In genomic region chr7:851204-851603, GRCh38 we compare ENCODE assay signal across 20 cellular contexts. TPM values are rescaled to one million over a fixed set of nuclear protein-coding genes. Genes with fewer than 3 reads are reported as not detected.
DNase-seq lines count a peak whose midpoint lies in the region; ATAC-seq, FAIRE-seq and TF ChIP-seq lines count a peak whose summit lies in the region.
"Had no signal": no experiment of that assay in that cellular context is flagged by ENCODE, and none has a peak within 500 bp of the region (broad histone marks: within the 10 kb centered on the region; RNA-seq: fewer than 3 reads in every experiment).

No MANE protein-coding gene starts in this region.

- peak; percentile 56 for ATAC-seq in Right ventricle myocardium superior (ENCODE audit: poor library complexity)
- ATAC-seq in HG03460 (IDR thresholded peaks at IDR 0.05; ENCODE audit: unreplicated experiment) = no peak
- ATAC-seq in HG02763 (IDR thresholded peaks at IDR 0.05; ENCODE audit: unreplicated experiment) = no peak
- ATAC-seq: A549, GM12878, GM23338, HCT116 had no signal

- H3K4me1 ChIP-seq in left ventricle myocardium inferior (peaks cover 17% of the 10 kb centered on the region), skeletal muscle tissue (ENCODE audit: control insufficient read depth in 3 of 3, insufficient read depth in 3 of 3, low read length in 3 of 3) (peaks cover 7 to 10% (median 9%) of the 10 kb centered on the region in 3 donors)
- H3K4me1 ChIP-seq: A549, Caco-2 had no signal

- no peak overlapping the region for H3K4me3 ChIP-seq in bronchial epithelial cell (ENCODE audit: low read depth, low read length)
- no peak overlapping the region for H3K4me3 ChIP-seq in left ventricle myocardium inferior
- H3K4me3 ChIP-seq in skeletal muscle tissue (ENCODE audit: low read length in 3 of 3) = no peak overlapping the region
- H3K4me3 ChIP-seq: A549, GM12878, GM23338 had no signal

- intact Hi-C loops in Right ventricle myocardium superior (cut with DNase I) (no loop called here), cardiac septum (cut with DNase I) (no loop called here), left ventricle myocardium inferior (cut with micrococcal nuclease) (no loop called here)

- H3K27ac ChIP-seq in left ventricle myocardium inferior (replicated peaks) (peak overlapping the region; percentile 17), skeletal muscle tissue (ENCODE audit: low read depth, low read length) (peak overlapping the region; percentile 11)
- H3K27ac ChIP-seq: A549 had no signal

- FAIRE-seq in bronchial epithelial cell (lab: Jason Lieb, UNC) = peak; percentile 28
- FAIRE-seq: A549, G401.6, GM12878 had no signal

- H3K9ac ChIP-seq in skeletal muscle tissue (ENCODE audit: low read depth in 1 of 3, low read length in 3 of 3) = peak overlapping the region in 1 of 3 donors; percentile 54

- peak; percentile 45 for DNase-seq in Right ventricle myocardium superior
- DNase-seq in cardiac septum (ENCODE audit: low spot score) = no peak
- DNase-seq in bronchial epithelial cell (ENCODE audit: low read depth) = no peak
- DNase-seq in left ventricle myocardium inferior = no peak
- DNase-seq: 8988T; ACHN; C1 segment of cervical spinal cord; Caco-2; CD4-positive, alpha-beta memory T cell; DMS153; DND-41; H9 had no signal

- H3K27me3 ChIP-seq in bronchial epithelial cell (ENCODE audit: control insufficient read depth, insufficient read depth, low read length) (no peaks in the 10 kb centered on the region), left ventricle myocardium inferior (ENCODE audit: low read depth) (no peaks in the 10 kb centered on the region), skeletal muscle tissue (ENCODE audit: control insufficient read depth in 3 of 3, insufficient read depth in 3 of 3, low read length in 3 of 3) (no peaks in the 10 kb centered on the region)

- H3K36me3 ChIP-seq in bronchial epithelial cell (ENCODE audit: control insufficient read depth, insufficient read depth, low read length) (peaks cover 30% of the 10 kb centered on the region), left ventricle myocardium inferior (peaks cover 92% of the 10 kb centered on the region), skeletal muscle tissue (ENCODE audit: control insufficient read depth in 3 of 3, insufficient read depth in 3 of 3, low read length in 3 of 3) (peaks cover 51 to 58% (median 55%) of the 10 kb centered on the region in 3 donors)

- TF ChIP-seq CTCF in bronchial epithelial cell (IDR thresholded peaks at IDR 0.05; ENCODE audit: insufficient read depth, low read length, severe bottlenecking) (no peak), left ventricle myocardium inferior (IDR thresholded peaks at IDR 0.05; ENCODE audit: borderline replicate concordance) (no peak)

- H3K9me3 ChIP-seq in left ventricle myocardium inferior (replicated peaks) (no peaks in the 10 kb centered on the region), skeletal muscle tissue (ENCODE audit: control insufficient read depth in 3 of 3, low read length in 3 of 3) (no peaks in the 10 kb centered on the region)
- H3K9me3 ChIP-seq: A549, Caco-2 had no signal

RNA-seq across cellular contexts. Expression of gene SUN1, which starts 18.9 kb away (rescaled TPM):
- total RNA-seq in Right ventricle myocardium superior (177 TPM), cardiac septum (153 TPM), bronchial epithelial cell (168 and 176 TPM in 2 replicates), left ventricle myocardium inferior (183 TPM), skeletal muscle tissue (180 TPM)

RNA-seq across cellular contexts. Expression of gene GET4, which starts 25.1 kb away (rescaled TPM):
- total RNA-seq in Right ventricle myocardium superior (20.6 TPM), cardiac septum (21.3 TPM), bronchial epithelial cell (44.5 and 52.1 TPM in 2 replicates), left ventricle myocardium inferior (22.9 TPM), skeletal muscle tissue (25.1 TPM)
